ENCODE assay signal across 1 cellular context in the genomic region with DNA sequence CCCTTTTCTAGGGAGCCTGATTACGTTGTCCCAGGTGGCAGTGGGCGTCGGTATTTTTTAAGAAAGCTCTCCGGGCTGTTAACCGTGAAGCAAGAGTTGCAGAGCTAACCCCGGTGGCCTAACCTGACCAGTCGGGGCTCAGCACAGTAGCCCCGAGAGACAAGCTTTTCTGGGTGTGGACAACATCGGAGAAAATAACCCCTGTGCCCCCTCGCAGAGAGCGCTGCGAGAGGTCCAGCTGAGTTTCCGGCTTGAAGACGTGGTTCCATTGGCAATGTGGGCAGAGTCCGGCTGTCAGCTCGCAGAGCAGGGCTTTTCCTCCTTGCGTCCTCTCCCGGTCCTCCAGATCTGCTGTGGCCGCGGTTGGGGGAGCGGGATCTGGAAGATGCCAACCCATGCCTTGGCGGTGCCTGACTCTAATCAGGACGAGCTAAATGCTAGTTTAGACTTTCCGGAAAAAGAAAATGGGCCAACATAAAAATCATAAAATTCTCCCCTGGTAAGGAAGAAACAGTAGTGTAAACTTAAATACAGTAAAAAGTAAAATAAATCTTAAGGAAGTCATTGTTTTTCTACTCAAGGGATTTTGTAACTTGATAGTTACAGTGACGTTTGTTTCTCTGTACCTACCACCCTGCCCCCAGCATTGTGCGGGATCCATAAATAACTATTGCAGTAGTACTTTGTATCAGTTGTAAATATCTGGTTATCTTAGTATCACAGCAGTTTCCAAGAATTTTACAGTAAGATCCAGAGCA.
A peak's percentile ranks its signal among the peaks of the same experiment; 100 is the strongest.
TF ChIP-seq lines count a peak whose summit lies in the region.

No MANE protein-coding gene starts in this region.

TF ChIP-seq in K562, 482 proteins besides CTCF, POLR2A, EP300 and RAD21 (continued from another document and continues in another):
- TF ChIP-seq, protein P1, sequence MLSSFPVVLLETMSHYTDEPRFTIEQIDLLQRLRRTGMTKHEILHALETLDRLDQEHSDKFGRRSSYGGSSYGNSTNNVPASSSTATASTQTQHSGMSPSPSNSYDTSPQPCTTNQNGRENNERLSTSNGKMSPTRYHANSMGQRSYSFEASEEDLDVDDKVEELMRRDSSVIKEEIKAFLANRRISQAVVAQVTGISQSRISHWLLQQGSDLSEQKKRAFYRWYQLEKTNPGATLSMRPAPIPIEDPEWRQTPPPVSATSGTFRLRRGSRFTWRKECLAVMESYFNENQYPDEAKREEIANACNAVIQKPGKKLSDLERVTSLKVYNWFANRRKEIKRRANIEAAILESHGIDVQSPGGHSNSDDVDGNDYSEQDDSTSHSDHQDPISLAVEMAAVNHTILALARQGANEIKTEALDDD (IDR thresholded peaks at IDR 0.05), result peak; percentile 79
- TF ChIP-seq SRF (CRISPR knock-in tag; IDR thresholded peaks at IDR 0.05) (no peak), ELF2 (CRISPR knock-in tag; IDR thresholded peaks at IDR 0.05) (no peak), RBFOX2 (IDR thresholded peaks at IDR 0.05; ENCODE audit: low read depth, low read length) (peak; percentile 54), SMAD4 (CRISPR knock-in tag; conservative IDR thresholded peaks at IDR 0.05) (0 out of 2 replicates have a peak, but pooled peaks have one; percentile 45), NFIC (IDR thresholded peaks at IDR 0.05) (peak; percentile 75), MYBL2 (IDR thresholded peaks at IDR 0.05; ENCODE audit: low read depth) (no peak), MYBL2 (CRISPR knock-in tag; IDR thresholded peaks at IDR 0.05; ENCODE audit: borderline replicate concordance) (no peak), KLF16 (IDR thresholded peaks at IDR 0.05) (no peak), ZNF232 (CRISPR knock-in tag; IDR thresholded peaks at IDR 0.05) (no peak), CXXC5 (CRISPR knock-in tag; IDR thresholded peaks at IDR 0.05) (peak; percentile 27; the same call in 1 of the 2 replicates), MIER1 (IDR thresholded peaks at IDR 0.05; ENCODE audit: low read depth) (no peak), CHCHD3 (CRISPR knock-in tag; IDR thresholded peaks at IDR 0.05) (no peak), YY1 (IDR thresholded peaks at IDR 0.05; ENCODE audit: borderline replicate concordance in 1 of 3, control insufficient read depth in 1 of 3, extremely low read depth in 1 of 3, insufficient read depth in 3 of 3, insufficient read length in 1 of 3, insufficient replicate concordance in 2 of 3, low read depth in 1 of 3, low read length in 2 of 3) (peak in 1 of 3 experiments; percentile 6), BHLHE40 (IDR thresholded peaks at IDR 0.05; ENCODE audit: low read length) (no peak), NUFIP1 (IDR thresholded peaks at IDR 0.05; ENCODE audit: partially characterized antibody) (no peak), SLC30A9 (CRISPR knock-in tag; IDR thresholded peaks at IDR 0.05) (no peak), CREM (IDR thresholded peaks at IDR 0.05; ENCODE audit: low read depth) (peak; percentile 51), RHOXF2B (CRISPR knock-in tag; conservative IDR thresholded peaks at IDR 0.05) (no peak), ZKSCAN1 (IDR thresholded peaks at IDR 0.05; ENCODE audit: low read depth, low read length) (no peak), HMG20B (CRISPR knock-in tag; IDR thresholded peaks at IDR 0.05) (no peak), HNRNPL (IDR thresholded peaks at IDR 0.05; ENCODE audit: low read depth, low read length) (no peak), MCM7 (IDR thresholded peaks at IDR 0.05) (no peak), NFE2L1 (tag; IDR thresholded peaks at IDR 0.05; ENCODE audit: borderline replicate concordance, low read depth) (no peak), SPI1 (IDR thresholded peaks at IDR 0.05; ENCODE audit: borderline replicate concordance, low read depth, low read length) (no peak), HLTF (IDR thresholded peaks at IDR 0.05) (no peak), TEAD4 (IDR thresholded peaks at IDR 0.05; ENCODE audit: low read length) (peak; percentile 76), TEAD4 (CRISPR knock-in tag; IDR thresholded peaks at IDR 0.05; ENCODE audit: borderline replicate concordance) (no peak), TGIF2 (CRISPR knock-in tag; IDR thresholded peaks at IDR 0.05) (no peak), GABPA (tag; conservative IDR thresholded peaks at IDR 0.05; ENCODE audit: low read depth) (peak; percentile 41), HEY1 (CRISPR knock-in tag; IDR thresholded peaks at IDR 0.05; ENCODE audit: borderline replicate concordance) (no peak), ZNF431 (CRISPR knock-in tag; IDR thresholded peaks at IDR 0.05) (no peak), BRD4 (IDR thresholded peaks at IDR 0.05) (no peak), PHF8 (IDR thresholded peaks at IDR 0.05; ENCODE audit: borderline replicate concordance, low read length) (peak; percentile 63; the same call in 1 of the 2 replicates), EZH2 (IDR thresholded peaks at IDR 0.05; ENCODE audit: borderline replicate concordance, low read depth, low read length) (no peak), ZNF551 (CRISPR knock-in tag; IDR thresholded peaks at IDR 0.05) (no peak), TCF7L2 (IDR thresholded peaks at IDR 0.05; ENCODE audit: low read depth, low read length) (no peak), L3MBTL2 (IDR thresholded peaks at IDR 0.05) (no peak), ZBTB17 (CRISPR knock-in tag; IDR thresholded peaks at IDR 0.05) (no peak), NEUROD1 (IDR thresholded peaks at IDR 0.05; ENCODE audit: borderline replicate concordance, low read depth, low read length, partially characterized antibody) (peak; percentile 43), GATA2 (CRISPR knock-in tag; IDR thresholded peaks at IDR 0.05) (no peak), MECOM (CRISPR knock-in tag; IDR thresholded peaks at IDR 0.05) (no peak), NR4A1 (CRISPR knock-in tag; IDR thresholded peaks at IDR 0.05) (no peak), NR4A1 (tag; IDR thresholded peaks at IDR 0.05) (peak; percentile 42; the same call in 1 of the 2 replicates), ZNF584 (CRISPR knock-in tag; IDR thresholded peaks at IDR 0.05; ENCODE audit: low read depth) (no peak), ZBTB8A (IDR thresholded peaks at IDR 0.05; ENCODE audit: partially characterized antibody) (no peak), BACH1 (tag; IDR thresholded peaks at IDR 0.05) (no peak), RBM34 (IDR thresholded peaks at IDR 0.05; ENCODE audit: borderline replicate concordance, insufficient read depth, low read length) (no peak), HDAC6 (IDR thresholded peaks at IDR 0.05; ENCODE audit: low read depth, low read length) (no peak), SREBF2 (CRISPR knock-in tag; IDR thresholded peaks at IDR 0.05) (no peak), TAF1 (IDR thresholded peaks at IDR 0.05; ENCODE audit: control insufficient read depth, extremely low read depth, insufficient read depth, low read length, severe bottlenecking) (no peak), POLR2AphosphoS2 (IDR thresholded peaks at IDR 0.05; ENCODE audit: low read length) (no peak), MXI1 (IDR thresholded peaks at IDR 0.05; ENCODE audit: low read depth, low read length) (no peak), EGR1 (conservative IDR thresholded peaks at IDR 0.05) (no peak), ZC3H11A (IDR thresholded peaks at IDR 0.05; ENCODE audit: low read depth, low read length) (no peak), ZNF444 (CRISPR knock-in tag; IDR thresholded peaks at IDR 0.05) (no peak), TFAM (CRISPR knock-in tag; conservative IDR thresholded peaks at IDR 0.05) (no peak), TBP (optimal IDR thresholded peaks at IDR 0.05; ENCODE audit: low read depth, low read length) (no peak)
- TF ChIP-seq, protein P2, sequence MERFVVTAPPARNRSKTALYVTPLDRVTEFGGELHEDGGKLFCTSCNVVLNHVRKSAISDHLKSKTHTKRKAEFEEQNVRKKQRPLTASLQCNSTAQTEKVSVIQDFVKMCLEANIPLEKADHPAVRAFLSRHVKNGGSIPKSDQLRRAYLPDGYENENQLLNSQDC (CRISPR knock-in tag; IDR thresholded peaks at IDR 0.05), result no peak
- TF ChIP-seq, protein P3, sequence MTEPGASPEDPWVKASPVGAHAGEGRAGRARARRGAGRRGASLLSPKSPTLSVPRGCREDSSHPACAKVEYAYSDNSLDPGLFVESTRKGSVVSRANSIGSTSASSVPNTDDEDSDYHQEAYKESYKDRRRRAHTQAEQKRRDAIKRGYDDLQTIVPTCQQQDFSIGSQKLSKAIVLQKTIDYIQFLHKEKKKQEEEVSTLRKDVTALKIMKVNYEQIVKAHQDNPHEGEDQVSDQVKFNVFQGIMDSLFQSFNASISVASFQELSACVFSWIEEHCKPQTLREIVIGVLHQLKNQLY (CRISPR knock-in tag; conservative IDR thresholded peaks at IDR 0.05), result no peak
- TF ChIP-seq, protein P4, sequence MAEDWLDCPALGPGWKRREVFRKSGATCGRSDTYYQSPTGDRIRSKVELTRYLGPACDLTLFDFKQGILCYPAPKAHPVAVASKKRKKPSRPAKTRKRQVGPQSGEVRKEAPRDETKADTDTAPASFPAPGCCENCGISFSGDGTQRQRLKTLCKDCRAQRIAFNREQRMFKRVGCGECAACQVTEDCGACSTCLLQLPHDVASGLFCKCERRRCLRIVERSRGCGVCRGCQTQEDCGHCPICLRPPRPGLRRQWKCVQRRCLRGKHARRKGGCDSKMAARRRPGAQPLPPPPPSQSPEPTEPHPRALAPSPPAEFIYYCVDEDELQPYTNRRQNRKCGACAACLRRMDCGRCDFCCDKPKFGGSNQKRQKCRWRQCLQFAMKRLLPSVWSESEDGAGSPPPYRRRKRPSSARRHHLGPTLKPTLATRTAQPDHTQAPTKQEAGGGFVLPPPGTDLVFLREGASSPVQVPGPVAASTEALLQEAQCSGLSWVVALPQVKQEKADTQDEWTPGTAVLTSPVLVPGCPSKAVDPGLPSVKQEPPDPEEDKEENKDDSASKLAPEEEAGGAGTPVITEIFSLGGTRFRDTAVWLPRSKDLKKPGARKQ (CRISPR knock-in tag; IDR thresholded peaks at IDR 0.05), result no peak
- TF ChIP-seq, protein P5, sequence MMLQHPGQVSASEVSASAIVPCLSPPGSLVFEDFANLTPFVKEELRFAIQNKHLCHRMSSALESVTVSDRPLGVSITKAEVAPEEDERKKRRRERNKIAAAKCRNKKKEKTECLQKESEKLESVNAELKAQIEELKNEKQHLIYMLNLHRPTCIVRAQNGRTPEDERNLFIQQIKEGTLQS (IDR thresholded peaks at IDR 0.05), result no peak; the same call in 1 of the 2 replicates
- TF ChIP-seq, protein P5 (CRISPR knock-in tag; conservative IDR thresholded peaks at IDR 0.05), result no peak
- TF ChIP-seq, protein P6, sequence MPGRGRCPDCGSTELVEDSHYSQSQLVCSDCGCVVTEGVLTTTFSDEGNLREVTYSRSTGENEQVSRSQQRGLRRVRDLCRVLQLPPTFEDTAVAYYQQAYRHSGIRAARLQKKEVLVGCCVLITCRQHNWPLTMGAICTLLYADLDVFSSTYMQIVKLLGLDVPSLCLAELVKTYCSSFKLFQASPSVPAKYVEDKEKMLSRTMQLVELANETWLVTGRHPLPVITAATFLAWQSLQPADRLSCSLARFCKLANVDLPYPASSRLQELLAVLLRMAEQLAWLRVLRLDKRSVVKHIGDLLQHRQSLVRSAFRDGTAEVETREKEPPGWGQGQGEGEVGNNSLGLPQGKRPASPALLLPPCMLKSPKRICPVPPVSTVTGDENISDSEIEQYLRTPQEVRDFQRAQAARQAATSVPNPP (IDR thresholded peaks at IDR 0.05; ENCODE audit: borderline replicate concordance, insufficient read depth, insufficient read length), result no peak
- TF ChIP-seq, protein P7, sequence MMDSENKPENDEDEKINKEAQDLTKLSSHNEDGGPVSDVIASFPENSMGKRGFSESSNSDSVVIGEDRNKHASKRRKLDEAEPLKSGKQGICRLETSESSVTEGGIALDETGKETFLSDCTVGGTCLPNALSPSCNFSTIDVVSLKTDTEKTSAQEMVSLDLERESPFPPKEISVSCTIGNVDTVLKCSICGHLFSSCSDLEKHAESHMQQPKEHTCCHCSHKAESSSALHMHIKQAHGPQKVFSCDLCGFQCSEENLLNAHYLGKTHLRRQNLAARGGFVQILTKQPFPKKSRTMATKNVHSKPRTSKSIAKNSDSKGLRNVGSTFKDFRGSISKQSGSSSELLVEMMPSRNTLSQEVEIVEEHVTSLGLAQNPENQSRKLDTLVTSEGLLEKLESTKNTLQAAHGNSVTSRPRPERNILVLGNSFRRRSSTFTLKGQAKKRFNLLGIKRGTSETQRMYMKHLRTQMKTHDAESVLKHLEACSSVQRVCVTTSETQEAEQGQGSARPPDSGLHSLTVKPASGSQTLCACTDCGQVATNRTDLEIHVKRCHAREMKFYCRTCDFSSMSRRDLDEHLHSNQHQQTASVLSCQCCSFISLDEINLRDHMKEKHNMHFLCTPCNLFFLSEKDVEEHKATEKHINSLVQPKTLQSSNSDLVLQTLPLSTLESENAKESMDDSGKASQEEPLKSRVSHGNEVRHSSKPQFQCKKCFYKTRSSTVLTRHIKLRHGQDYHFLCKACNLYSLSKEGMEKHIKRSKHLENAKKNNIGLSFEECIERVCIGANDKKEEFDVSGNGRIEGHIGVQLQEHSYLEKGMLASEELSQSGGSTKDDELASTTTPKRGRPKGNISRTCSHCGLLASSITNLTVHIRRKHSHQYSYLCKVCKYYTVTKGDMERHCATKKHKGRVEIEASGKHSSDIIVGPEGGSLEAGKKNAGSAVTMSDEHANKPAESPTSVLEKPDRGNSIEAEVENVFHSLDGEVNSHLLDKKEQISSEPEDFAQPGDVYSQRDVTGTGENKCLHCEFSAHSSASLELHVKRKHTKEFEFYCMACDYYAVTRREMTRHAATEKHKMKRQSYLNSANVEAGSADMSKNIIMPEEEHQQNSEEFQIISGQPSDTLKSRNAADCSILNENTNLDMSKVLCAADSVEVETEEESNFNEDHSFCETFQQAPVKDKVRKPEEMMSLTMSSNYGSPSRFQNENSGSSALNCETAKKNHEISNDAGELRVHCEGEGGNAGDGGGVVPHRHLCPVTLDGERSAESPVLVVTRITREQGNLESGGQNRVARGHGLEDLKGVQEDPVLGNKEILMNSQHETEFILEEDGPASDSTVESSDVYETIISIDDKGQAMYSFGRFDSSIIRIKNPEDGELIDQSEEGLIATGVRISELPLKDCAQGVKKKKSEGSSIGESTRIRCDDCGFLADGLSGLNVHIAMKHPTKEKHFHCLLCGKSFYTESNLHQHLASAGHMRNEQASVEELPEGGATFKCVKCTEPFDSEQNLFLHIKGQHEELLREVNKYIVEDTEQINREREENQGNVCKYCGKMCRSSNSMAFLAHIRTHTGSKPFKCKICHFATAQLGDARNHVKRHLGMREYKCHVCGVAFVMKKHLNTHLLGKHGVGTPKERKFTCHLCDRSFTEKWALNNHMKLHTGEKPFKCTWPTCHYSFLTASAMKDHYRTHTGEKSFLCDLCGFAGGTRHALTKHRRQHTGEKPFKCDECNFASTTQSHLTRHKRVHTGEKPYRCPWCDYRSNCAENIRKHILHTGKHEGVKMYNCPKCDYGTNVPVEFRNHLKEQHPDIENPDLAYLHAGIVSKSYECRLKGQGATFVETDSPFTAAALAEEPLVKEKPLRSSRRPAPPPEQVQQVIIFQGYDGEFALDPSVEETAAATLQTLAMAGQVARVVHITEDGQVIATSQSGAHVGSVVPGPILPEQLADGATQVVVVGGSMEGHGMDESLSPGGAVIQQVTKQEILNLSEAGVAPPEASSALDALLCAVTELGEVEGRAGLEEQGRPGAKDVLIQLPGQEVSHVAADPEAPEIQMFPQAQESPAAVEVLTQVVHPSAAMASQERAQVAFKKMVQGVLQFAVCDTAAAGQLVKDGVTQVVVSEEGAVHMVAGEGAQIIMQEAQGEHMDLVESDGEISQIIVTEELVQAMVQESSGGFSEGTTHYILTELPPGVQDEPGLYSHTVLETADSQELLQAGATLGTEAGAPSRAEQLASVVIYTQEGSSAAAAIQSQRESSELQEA (IDR thresholded peaks at IDR 0.05; ENCODE audit: low read depth), result no peak
